21 cellular contexts compared by ENCODE assay signal in genomic region chr11:35064114-35064800, GRCh38.
DNase-seq lines count a peak whose midpoint lies in the region; ATAC-seq and TF ChIP-seq lines count a peak whose summit lies in the region.
"Had no signal": no experiment of that assay in that cellular context is flagged by ENCODE, and none has a peak within 500 bp of the region (broad histone marks: within the 10 kb centered on the region; RNA-seq: fewer than 3 reads in every experiment).

No MANE protein-coding gene starts in this region.

- peaks cover 3% of the 10 kb centered on the region for H3K9me1 ChIP-seq in IMR-90 (ENCODE audit: insufficient read depth, low read length)

- H4K91ac ChIP-seq in IMR-90 (ENCODE audit: insufficient read depth, low read depth, low read length): 0 out of 2 replicates have a peak overlapping the region, but pooled peaks have one; percentile 24

- no peak for TF ChIP-seq RAD21 in IMR-90 (IDR thresholded peaks at IDR 0.05; ENCODE audit: low read length)

- H2AK9ac ChIP-seq in IMR-90 (replicated peaks; ENCODE audit: low read depth, low read length, poor library complexity): no peak overlapping the region

- H3K27ac ChIP-seq in IMR-90 (ENCODE audit: insufficient read depth, low read length): peak overlapping the region; percentile 10; the same call in 1 of the 2 replicates
- H3K27ac ChIP-seq: cardiac muscle cell, esophagus muscularis mucosa, neutrophil, VCaP had no signal

- no peak overlapping the region for H3K4me3 Mint-ChIP-seq in osteocyte (ENCODE audit: unreplicated experiment)
- H3K4me3 Mint-ChIP-seq: activated naive CD8-positive, alpha-beta T cell; activated T-cell treated with anti-CD3 and anti-CD28 coated beads, Interleukin-2, amount 50 U/mL, for 4 hours had no signal

- WGBS in IMR-90 (ENCODE audit: extremely low coverage in 2 of 2, insufficient read length in 1 of 2), 2 experiments: 89% methylated on average over 3 of the region's 8 CpGs; no CpG with 5 or more reads in 1 of the 2 experiments

- no peaks in the 10 kb centered on the region for H3K27me3 ChIP-seq in IMR-90 (ENCODE audit: control insufficient read depth, insufficient read depth, low read length)
- H3K27me3 ChIP-seq: cardiac muscle cell, esophagus muscularis mucosa, neutrophil had no signal

- H3K4me1 ChIP-seq in IMR-90 (ENCODE audit: control insufficient read depth, insufficient read depth, low read length): peaks cover 15% of the 10 kb centered on the region

- TF ChIP-seq CTCF in AG10803 (conservative IDR thresholded peaks at IDR 0.05; ENCODE audit: low read length) (no peak), IMR-90 (conservative IDR thresholded peaks at IDR 0.05; ENCODE audit: low read depth, low read length) (no peak), astrocyte of the spinal cord (IDR thresholded peaks at IDR 0.05; ENCODE audit: low read depth, low read length) (no peak), osteocyte (IDR thresholded peaks at IDR 0.05) (no peak), GM20000 (IDR thresholded peaks at IDR 0.05; ENCODE audit: extremely low read depth, missing control alignments) (no peak)

- peak overlapping the region; percentile 60; the same call in 1 of the 2 replicates for H2AK5ac ChIP-seq in IMR-90 (ENCODE audit: low read depth, low read length)

- H2BK15ac ChIP-seq in IMR-90 (ENCODE audit: low read depth, low read length): peak overlapping the region; percentile 47; the same call in 1 of the 3 replicates

- CTCF ChIA-PET in IMR-90 (lab: Yijun Ruan, JAX): no interaction called here

- H3K18ac ChIP-seq in IMR-90 (ENCODE audit: low read depth, low read length): peak overlapping the region; percentile 38

- H3K4me3 ChIP-seq in AG10803 (ENCODE audit: low read length) (peak overlapping the region; percentile 31), IMR-90 (ENCODE audit: insufficient read depth, low read depth, low read length) (no peak overlapping the region), astrocyte of the spinal cord (ENCODE audit: low read depth, low read length) (no peak overlapping the region)
- H3K4me3 ChIP-seq: cardiac muscle cell, esophagus muscularis mucosa had no signal

- no peak overlapping the region; the same call in 1 of the 2 replicates for H3K23ac ChIP-seq in IMR-90 (ENCODE audit: low read depth, low read length)

- dilution Hi-C loops in IMR-90 (cut with HindIII; ENCODE audit: low sequenced_read_pairs, unreplicated experiment): no loop called here

- H3K4me2 ChIP-seq in IMR-90 (ENCODE audit: low read depth, low read length): no peak overlapping the region

- peak overlapping the region; percentile 18; the same call in 1 of the 2 replicates for H4K5ac ChIP-seq in IMR-90 (ENCODE audit: low read depth, low read length)

- no peaks in the 10 kb centered on the region for H3K27me3 Mint-ChIP-seq in osteocyte (ENCODE audit: unreplicated experiment)
- H3K27me3 Mint-ChIP-seq: activated naive CD8-positive, alpha-beta T cell had no signal

- no peak overlapping the region for H3K9ac ChIP-seq in IMR-90 (ENCODE audit: low read depth, low read length)

- H2BK5ac ChIP-seq in IMR-90 (ENCODE audit: low read depth, low read length, poor library complexity, severe bottlenecking): no peak overlapping the region

- H3K36me3 Mint-ChIP-seq in osteocyte (ENCODE audit: unreplicated experiment): no peaks in the 10 kb centered on the region

- H3K4me1 Mint-ChIP-seq in osteocyte (ENCODE audit: unreplicated experiment): peaks cover 10% of the 10 kb centered on the region

- peak overlapping the region in 1 of 2 experiments; percentile 20; a peak in 1 of 4 replicates for H4K8ac ChIP-seq in IMR-90 (ENCODE audit: low read depth in 2 of 2, low read length in 2 of 2)

- no peak overlapping the region for H3K56ac ChIP-seq in IMR-90 (ENCODE audit: extremely low read depth, insufficient read depth, low read length)

- H3K27ac Mint-ChIP-seq in osteocyte (ENCODE audit: unreplicated experiment): no peak overlapping the region
- H3K27ac Mint-ChIP-seq: activated naive CD8-positive, alpha-beta T cell had no signal

- peak overlapping the region; percentile 50 for H3K14ac ChIP-seq in IMR-90 (replicated peaks; ENCODE audit: low read depth, low read length)

- peak overlapping the region; percentile 46; the same call in 1 of the 2 replicates for H2BK120ac ChIP-seq in IMR-90 (ENCODE audit: low read depth, low read length)

- H3K4ac ChIP-seq in IMR-90 (ENCODE audit: low read depth, low read length): peak overlapping the region; percentile 34; the same call in 1 of the 2 replicates

- BruUV-seq in IMR-90 (replicated peaks; lab: Mats Ljungman, UMichigan): no TSS peak

- no peak for TF ChIP-seq POLR2A in IMR-90 (IDR thresholded peaks at IDR 0.05; ENCODE audit: low read depth, low read length)

- H2BK20ac ChIP-seq in IMR-90 (ENCODE audit: low read depth, low read length): peak overlapping the region; percentile 2; the same call in 1 of the 2 replicates

- peaks cover 6% of the 10 kb centered on the region for H3K9me3 Mint-ChIP-seq in osteocyte (ENCODE audit: unreplicated experiment)

- no peaks in the 10 kb centered on the region; a peak in 1 of 4 replicates for H3K79me1 ChIP-seq in IMR-90 (ENCODE audit: low read depth in 1 of 2, low read length in 2 of 2)

- intact Hi-C loops in IMR-90 (cut with micrococcal nuclease): no loop called here

- DNase-seq in AG10803 (ENCODE audit: low read depth): peak; percentile 87
- DNase-seq in IMR-90: peak; percentile 59
- DNase-seq in astrocyte of the spinal cord (ENCODE audit: low read depth, low spot score): peak; percentile 91
- peak; percentile 86 for DNase-seq in osteocyte (ENCODE audit: extremely low spot score, unreplicated experiment)
- no peak for DNase-seq in NOMO-1 treated with dmso at 0.1 percent for 144 hours (lab: John Stamatoyannopoulos, UW; ENCODE audit: unreplicated experiment)
- DNase-seq in NCI-H1105 (lab: John Stamatoyannopoulos, UW): no peak
- no peak for DNase-seq in GM20000 (ENCODE audit: low spot score)
- DNase-seq in NCI-H2196 treated with DMSO at 0.1 percent for 48 hours (lab: John Stamatoyannopoulos, UW; ENCODE audit: unreplicated experiment): no peak
- DNase-seq: activated CD4-positive, alpha-beta T cell treated with anti-CD3 and anti-CD28 coated beads, Interleukin-2, amount 50 U/mL, for 48 hours; activated T-cell treated with anti-CD3 and anti-CD28 coated beads, Interleukin-2, amount 50 U/mL, for 4 hours; Calu3; GOT3; left cardiac atrium; midbrain; NCI-H2081; NCI-H526 had no signal

- no peaks in the 10 kb centered on the region for H4K20me1 ChIP-seq in IMR-90 (ENCODE audit: insufficient read depth, low read length)

- POLR2A ChIA-PET in IMR-90 (lab: Charles Lee; ENCODE audit: unreplicated experiment): no interaction called here

- ATAC-seq in IMR-90 (ENCODE audit: low read depth): peak; percentile 69
- ATAC-seq: activated T-cell treated with anti-CD3 and anti-CD28 coated beads, Interleukin-2, amount 50 U/mL, for 4 hours; left cardiac atrium had no signal

- H3K36me3 ChIP-seq in IMR-90 (ENCODE audit: control insufficient read depth, insufficient read depth, low read length): no peaks in the 10 kb centered on the region
- H3K36me3 ChIP-seq: cardiac muscle cell, esophagus muscularis mucosa, neutrophil had no signal

- peaks cover under 1% of the 10 kb centered on the region; the same call in 1 of the 2 replicates for H3K9me3 ChIP-seq in IMR-90 (ENCODE audit: control insufficient read depth, insufficient read depth, low read length)
- H3K9me3 ChIP-seq: esophagus muscularis mucosa, neutrophil had no signal

- H2AFZ ChIP-seq in IMR-90 (replicated peaks; ENCODE audit: low read length, poor library complexity): no peak overlapping the region

- in situ Hi-C loops in IMR-90 (cut with MboI; ENCODE audit: low sequenced_read_pairs) (no loop called here), astrocyte of the spinal cord (cut with HindIII; ENCODE audit: low sequenced_read_pairs) (no loop called here)

TF ChIP-seq in IMR-90, 13 proteins besides CTCF, POLR2A, EP300 and RAD21:
- no peak for TF ChIP-seq MAZ (IDR thresholded peaks at IDR 0.05; ENCODE audit: borderline replicate concordance, low read depth, low read length)
- TF ChIP-seq RCOR1 (IDR thresholded peaks at IDR 0.05; ENCODE audit: insufficient replicate concordance, low read length): no peak
- TF ChIP-seq MAFK (IDR thresholded peaks at IDR 0.05; ENCODE audit: low read depth, low read length): no peak
- TF ChIP-seq SMC3 (IDR thresholded peaks at IDR 0.05; ENCODE audit: low read depth, low read length): no peak

Comparison
In these comparisons a context has a peak if more than half of its experiments do, and no peak if none do; other contexts are left out.
1. DNase-seq: peak in AG10803 (single experiment), IMR-90 (single experiment), astrocyte of the spinal cord (single experiment) and osteocyte (single experiment); none in NOMO-1 treated with dmso at 0.1 percent for 144 hours (single experiment), NCI-H1105 (single experiment), GM20000 (single experiment) and NCI-H2196 treated with DMSO at 0.1 percent for 48 hours (single experiment).